In the genomic region with DNA sequence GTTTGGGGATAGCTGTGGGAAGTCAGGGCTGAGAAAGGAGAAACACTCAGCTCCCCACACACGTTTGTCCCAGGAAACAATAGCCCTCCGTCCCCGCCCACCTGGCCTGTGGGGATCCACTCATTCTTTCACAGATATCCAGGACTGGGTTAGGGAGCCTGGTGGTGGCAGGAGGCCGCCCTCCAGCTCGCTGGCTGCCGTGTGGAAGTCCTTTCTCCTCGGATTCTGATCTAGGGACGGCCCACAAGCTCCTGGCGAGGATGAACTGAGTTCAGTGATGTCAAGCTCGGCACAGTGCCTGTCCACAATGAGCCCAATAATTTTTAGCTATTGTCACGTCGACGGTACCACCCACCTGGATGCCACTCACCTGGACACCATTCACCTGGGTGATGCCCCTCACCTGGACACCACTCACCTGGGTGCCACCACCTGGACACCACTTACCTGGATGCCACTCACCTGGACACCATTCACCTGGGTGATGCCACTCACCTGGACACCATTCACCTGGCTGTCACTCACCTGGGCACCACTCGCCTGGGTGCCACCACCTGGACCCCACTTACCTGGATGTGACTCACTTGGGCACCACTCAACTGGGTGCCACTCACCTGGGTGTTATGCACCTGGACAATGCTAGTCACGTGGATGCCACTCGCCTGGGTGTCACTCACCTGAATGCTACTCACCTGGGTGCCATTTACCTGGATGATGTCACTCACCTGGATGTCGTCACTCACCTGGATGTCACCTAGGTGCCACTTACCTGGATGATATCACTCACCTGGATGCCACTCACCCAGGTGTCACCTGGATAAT, we compare ENCODE assay signal across 24 cellular contexts.
DNase-seq lines count a peak whose midpoint lies in the region; ATAC-seq, FAIRE-seq and TF ChIP-seq lines count a peak whose summit lies in the region.
"Had no signal": no experiment of that assay in that cellular context is flagged by ENCODE, and none has a peak within 500 bp of the region (broad histone marks: within the 10 kb centered on the region; RNA-seq: fewer than 3 reads in every experiment).

No MANE protein-coding gene starts in this region.

- no peak for FAIRE-seq in pancreas (lab: Jason Lieb, UNC)
- FAIRE-seq: A204.1, GM12878, GM19239 had no signal

- H3K27me3 ChIP-seq in GM23248 (replicated peaks; ENCODE audit: insufficient read depth) (peaks cover 17% of the 10 kb centered on the region), trophoblast cell (ENCODE audit: insufficient read depth, low read length) (no peaks in the 10 kb centered on the region), pancreas (peaks cover 0 to 9% (median 0%) of the 10 kb centered on the region in 4 donors), testis (no peaks in the 10 kb centered on the region), transverse colon (peaks cover 18% of the 10 kb centered on the region)

- no peaks in the 10 kb centered on the region for H3K9me2 ChIP-seq in GM23248 (ENCODE audit: insufficient read depth)

- H2AK5ac ChIP-seq in trophoblast cell (ENCODE audit: low read length), result no peak overlapping the region

- H3K9ac ChIP-seq in GM23248 (no peak overlapping the region), trophoblast cell (ENCODE audit: low read length) (peak overlapping the region; percentile 29)

- 71 to 76% methylated on average over 17 of the region's 17 CpGs for WGBS in GM23248 (ENCODE audit: low coverage in 1 of 2, low lambda C conversion rate in 2 of 2, missing lambda C conversion rate in 2 of 2), 2 experiments
- WGBS in trophoblast cell (ENCODE audit: extremely low coverage, insufficient coverage, insufficient read length), result no CpG with 5 or more reads among the region's 17 CpGs
- WGBS in pancreas, 2 donors, result 64 to 73% methylated on average over 17 of the region's 17 CpGs
- 84 to 86% methylated on average over 10 to 17 of the region's 17 CpGs for WGBS in testis, 2 donors
- WGBS in transverse colon (ENCODE audit: low coverage in 1 of 2), 2 donors, result 83% methylated on average over 17 of the region's 17 CpGs; no CpG with 5 or more reads in 1 of the 2 donors

- no peaks in the 10 kb centered on the region for H3K79me2 ChIP-seq in GM23248 (ENCODE audit: insufficient read depth)
- H3K79me2 ChIP-seq in trophoblast cell (ENCODE audit: control insufficient read depth, insufficient read depth, low read length, poor library complexity), result no peaks in the 10 kb centered on the region

- no peaks in the 10 kb centered on the region for H3K36me3 ChIP-seq in GM23248 (ENCODE audit: low read depth)
- no peaks in the 10 kb centered on the region for H3K36me3 ChIP-seq in trophoblast cell (ENCODE audit: control insufficient read depth in 1 of 2, insufficient read depth in 2 of 2, low read length in 2 of 2)
- no peaks in the 10 kb centered on the region for H3K36me3 ChIP-seq in pancreas
- H3K36me3 ChIP-seq in testis (ENCODE audit: low read depth, missing control alignments), result no peaks in the 10 kb centered on the region
- H3K36me3 ChIP-seq in transverse colon, result no peaks in the 10 kb centered on the region
- H3K36me3 ChIP-seq: BE2C had no signal

- no peak overlapping the region for H4K91ac ChIP-seq in trophoblast cell (ENCODE audit: low read depth, low read length)

- in situ Hi-C loops in GM23248 (cut with MboI) (no loop called here), transverse colon (cut with MboI; ENCODE audit: low pct_ligation_motif_present in 1 of 4, low pct_unique_long_range_greater_than_20kb in 1 of 4, low sequenced_read_pairs in 3 of 4) (loop anchor here in 2 of 4 donors (25.0 kb wide), 1 partner anchor 175 kb away; the partner anchor contains the start of gene FOXF1 (in 2 of the 2))

- H2AFZ ChIP-seq in GM23248 (no peak overlapping the region), trophoblast cell (ENCODE audit: insufficient read depth, low read length, poor library complexity) (no peak overlapping the region)
- H2AFZ ChIP-seq: GM23338 had no signal

- no peaks in the 10 kb centered on the region for H3K79me1 ChIP-seq in trophoblast cell (ENCODE audit: low read length)

- H3K9me3 ChIP-seq in GM23248 (ENCODE audit: low read depth), result no peaks in the 10 kb centered on the region
- H3K9me3 ChIP-seq in trophoblast cell (ENCODE audit: insufficient read depth, low read depth, low read length), result peaks cover 4% of the 10 kb centered on the region
- H3K9me3 ChIP-seq in pancreas, result no peaks in the 10 kb centered on the region
- H3K9me3 ChIP-seq in testis, result no peaks in the 10 kb centered on the region
- H3K9me3 ChIP-seq in transverse colon, result no peaks in the 10 kb centered on the region

- H2BK12ac ChIP-seq in trophoblast cell (ENCODE audit: low read length), result no peak overlapping the region

- TF ChIP-seq POLR2A in testis (IDR thresholded peaks at IDR 0.05) (no peak), transverse colon (IDR thresholded peaks at IDR 0.05) (no peak)

- H3F3A ChIP-seq in GM23248 (ENCODE audit: insufficient read depth), result 0 out of 2 replicates have a peak, but pooled peaks cover 4% of the 10 kb centered on the region

- no peak overlapping the region for H3K14ac ChIP-seq in trophoblast cell (ENCODE audit: low read length)

- no peak for TF ChIP-seq CTCF in pancreas (IDR thresholded peaks at IDR 0.05)
- TF ChIP-seq CTCF in testis (IDR thresholded peaks at IDR 0.05), result no peak
- TF ChIP-seq CTCF in transverse colon (IDR thresholded peaks at IDR 0.05), result no peak

- no peaks in the 10 kb centered on the region for H4K20me1 ChIP-seq in GM23248 (ENCODE audit: insufficient read depth)

- 0 out of 2 replicates have a peak, but pooled peaks cover 4% of the 10 kb centered on the region for H3K4me1 ChIP-seq in GM23248 (ENCODE audit: insufficient read depth)
- H3K4me1 ChIP-seq in trophoblast cell (ENCODE audit: control insufficient read depth in 1 of 2, insufficient read depth in 2 of 2, low read length in 2 of 2), result no peaks in the 10 kb centered on the region
- H3K4me1 ChIP-seq in pancreas, result no peaks in the 10 kb centered on the region
- H3K4me1 ChIP-seq in testis, result no peaks in the 10 kb centered on the region
- peaks cover 0 to 6% (median 3%) of the 10 kb centered on the region in 4 donors for H3K4me1 ChIP-seq in transverse colon

- no peak for TF ChIP-seq EP300 in transverse colon (IDR thresholded peaks at IDR 0.05; ENCODE audit: low read depth)

- H2BK5ac ChIP-seq in trophoblast cell (ENCODE audit: low read depth, low read length, poor library complexity), result no peak overlapping the region

- H3K4me2 ChIP-seq in GM23248 (ENCODE audit: unreplicated experiment) (no peak overlapping the region), trophoblast cell (ENCODE audit: low read length) (no peak overlapping the region)
- H3K4me2 ChIP-seq: GM23338 had no signal

- H3K27ac ChIP-seq in GM23248 (no peak overlapping the region), trophoblast cell (ENCODE audit: low read depth, low read length) (no peak overlapping the region), pancreas (no peak overlapping the region), testis (no peak overlapping the region), transverse colon (no peak overlapping the region)
- H3K27ac ChIP-seq: SK-N-MC had no signal

- no peak for ATAC-seq in pancreas
- ATAC-seq in HG02571 (IDR thresholded peaks at IDR 0.05; ENCODE audit: unreplicated experiment), result no peak
- ATAC-seq: GM12878 had no signal

- intact Hi-C loops in pancreas (cut with DNase I) (no loop called here), testis (cut with DNase I; ENCODE audit: low total_unique reads) (no loop called here), transverse colon (cut with DNase I; ENCODE audit: low total_unique reads) (loop anchor here (10.0 kb wide), 1 partner anchor 263 kb away; no protein-coding TSS in a partner anchor)

- H3K4me3 ChIP-seq in GM23248 (no peak overlapping the region), trophoblast cell (ENCODE audit: low read depth, low read length) (no peak overlapping the region), pancreas (no peak overlapping the region), testis (no peak overlapping the region), transverse colon (no peak overlapping the region)
- H3K4me3 ChIP-seq: GM12878, GM23338, SK-N-MC had no signal

- H3K23ac ChIP-seq in trophoblast cell (ENCODE audit: low read length), result peak overlapping the region; percentile 33

- H2BK120ac ChIP-seq in trophoblast cell (ENCODE audit: insufficient read depth, low read length, poor library complexity), result no peak overlapping the region

- no peak overlapping the region for H3K4ac ChIP-seq in trophoblast cell (ENCODE audit: low read depth, low read length)

- H4K12ac ChIP-seq in trophoblast cell (ENCODE audit: low read depth, low read length), result no peak overlapping the region

- H4K8ac ChIP-seq in trophoblast cell (ENCODE audit: low read depth, low read length), result no peak overlapping the region

- DNase-seq in GM23248 (peak; percentile 19), NAMALWA (ENCODE audit: low spot score) (peak; percentile 9), fibroblast of gingiva (ENCODE audit: low read depth) (peak; percentile 6), trophoblast cell (no peak), pancreas (no peak), testis (no peak), transverse colon (no peak)
- DNase-seq: BE2C; CD4-positive, CD25-positive, alpha-beta regulatory T cell; COR-L47; DMS 273 treated with DMSO at 0.1 percent for 48 hours; HFFc6; KBM-7; NCI-H187 treated with DMSO at 0.1 percent for 48 hours; NCI-H2227 treated with DMSO at 0.1 percent for 48 hours; NCI-H510A treated with DMSO at 0.1 percent for 48 hours; OCI-M1; SHP77 had no signal

- H3K18ac ChIP-seq in trophoblast cell (ENCODE audit: low read length), result no peak overlapping the region

Comparison
In these comparisons a context has a peak if more than half of its experiments do, and no peak if none do; other contexts are left out.
1. DNase-seq: peak in GM23248 (single experiment), NAMALWA (single experiment) and fibroblast of gingiva (single experiment); none in trophoblast cell (0 of 2), pancreas (0 of 6), testis (single experiment) and transverse colon (single experiment).